In the genomic region with DNA sequence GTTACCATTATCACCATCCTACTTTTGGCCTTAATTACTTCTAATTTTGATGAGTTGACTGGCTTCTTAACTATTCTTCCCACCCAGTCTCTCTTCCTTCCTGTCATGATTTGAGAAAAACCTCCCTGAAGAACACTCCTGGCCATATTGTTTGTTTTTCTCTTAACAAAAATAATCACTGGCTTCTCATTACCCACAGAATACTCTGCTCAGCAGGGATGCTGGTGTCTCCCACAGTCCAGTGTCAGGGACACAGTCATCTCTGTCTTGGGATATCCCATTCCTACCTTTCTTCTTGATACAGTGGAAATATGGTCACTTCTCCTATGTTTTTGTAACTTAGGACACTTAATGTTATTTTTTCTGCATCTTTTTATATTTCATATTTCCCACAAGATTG, we compare ENCODE assay signal across 1 cellular context.
TF ChIP-seq lines count a peak whose summit lies in the region.

No MANE protein-coding gene starts in this region.

TF ChIP-seq in GM23338, 12 proteins besides CTCF, POLR2A, EP300 and RAD21 (continued from another document):
- TF ChIP-seq, protein P1, sequence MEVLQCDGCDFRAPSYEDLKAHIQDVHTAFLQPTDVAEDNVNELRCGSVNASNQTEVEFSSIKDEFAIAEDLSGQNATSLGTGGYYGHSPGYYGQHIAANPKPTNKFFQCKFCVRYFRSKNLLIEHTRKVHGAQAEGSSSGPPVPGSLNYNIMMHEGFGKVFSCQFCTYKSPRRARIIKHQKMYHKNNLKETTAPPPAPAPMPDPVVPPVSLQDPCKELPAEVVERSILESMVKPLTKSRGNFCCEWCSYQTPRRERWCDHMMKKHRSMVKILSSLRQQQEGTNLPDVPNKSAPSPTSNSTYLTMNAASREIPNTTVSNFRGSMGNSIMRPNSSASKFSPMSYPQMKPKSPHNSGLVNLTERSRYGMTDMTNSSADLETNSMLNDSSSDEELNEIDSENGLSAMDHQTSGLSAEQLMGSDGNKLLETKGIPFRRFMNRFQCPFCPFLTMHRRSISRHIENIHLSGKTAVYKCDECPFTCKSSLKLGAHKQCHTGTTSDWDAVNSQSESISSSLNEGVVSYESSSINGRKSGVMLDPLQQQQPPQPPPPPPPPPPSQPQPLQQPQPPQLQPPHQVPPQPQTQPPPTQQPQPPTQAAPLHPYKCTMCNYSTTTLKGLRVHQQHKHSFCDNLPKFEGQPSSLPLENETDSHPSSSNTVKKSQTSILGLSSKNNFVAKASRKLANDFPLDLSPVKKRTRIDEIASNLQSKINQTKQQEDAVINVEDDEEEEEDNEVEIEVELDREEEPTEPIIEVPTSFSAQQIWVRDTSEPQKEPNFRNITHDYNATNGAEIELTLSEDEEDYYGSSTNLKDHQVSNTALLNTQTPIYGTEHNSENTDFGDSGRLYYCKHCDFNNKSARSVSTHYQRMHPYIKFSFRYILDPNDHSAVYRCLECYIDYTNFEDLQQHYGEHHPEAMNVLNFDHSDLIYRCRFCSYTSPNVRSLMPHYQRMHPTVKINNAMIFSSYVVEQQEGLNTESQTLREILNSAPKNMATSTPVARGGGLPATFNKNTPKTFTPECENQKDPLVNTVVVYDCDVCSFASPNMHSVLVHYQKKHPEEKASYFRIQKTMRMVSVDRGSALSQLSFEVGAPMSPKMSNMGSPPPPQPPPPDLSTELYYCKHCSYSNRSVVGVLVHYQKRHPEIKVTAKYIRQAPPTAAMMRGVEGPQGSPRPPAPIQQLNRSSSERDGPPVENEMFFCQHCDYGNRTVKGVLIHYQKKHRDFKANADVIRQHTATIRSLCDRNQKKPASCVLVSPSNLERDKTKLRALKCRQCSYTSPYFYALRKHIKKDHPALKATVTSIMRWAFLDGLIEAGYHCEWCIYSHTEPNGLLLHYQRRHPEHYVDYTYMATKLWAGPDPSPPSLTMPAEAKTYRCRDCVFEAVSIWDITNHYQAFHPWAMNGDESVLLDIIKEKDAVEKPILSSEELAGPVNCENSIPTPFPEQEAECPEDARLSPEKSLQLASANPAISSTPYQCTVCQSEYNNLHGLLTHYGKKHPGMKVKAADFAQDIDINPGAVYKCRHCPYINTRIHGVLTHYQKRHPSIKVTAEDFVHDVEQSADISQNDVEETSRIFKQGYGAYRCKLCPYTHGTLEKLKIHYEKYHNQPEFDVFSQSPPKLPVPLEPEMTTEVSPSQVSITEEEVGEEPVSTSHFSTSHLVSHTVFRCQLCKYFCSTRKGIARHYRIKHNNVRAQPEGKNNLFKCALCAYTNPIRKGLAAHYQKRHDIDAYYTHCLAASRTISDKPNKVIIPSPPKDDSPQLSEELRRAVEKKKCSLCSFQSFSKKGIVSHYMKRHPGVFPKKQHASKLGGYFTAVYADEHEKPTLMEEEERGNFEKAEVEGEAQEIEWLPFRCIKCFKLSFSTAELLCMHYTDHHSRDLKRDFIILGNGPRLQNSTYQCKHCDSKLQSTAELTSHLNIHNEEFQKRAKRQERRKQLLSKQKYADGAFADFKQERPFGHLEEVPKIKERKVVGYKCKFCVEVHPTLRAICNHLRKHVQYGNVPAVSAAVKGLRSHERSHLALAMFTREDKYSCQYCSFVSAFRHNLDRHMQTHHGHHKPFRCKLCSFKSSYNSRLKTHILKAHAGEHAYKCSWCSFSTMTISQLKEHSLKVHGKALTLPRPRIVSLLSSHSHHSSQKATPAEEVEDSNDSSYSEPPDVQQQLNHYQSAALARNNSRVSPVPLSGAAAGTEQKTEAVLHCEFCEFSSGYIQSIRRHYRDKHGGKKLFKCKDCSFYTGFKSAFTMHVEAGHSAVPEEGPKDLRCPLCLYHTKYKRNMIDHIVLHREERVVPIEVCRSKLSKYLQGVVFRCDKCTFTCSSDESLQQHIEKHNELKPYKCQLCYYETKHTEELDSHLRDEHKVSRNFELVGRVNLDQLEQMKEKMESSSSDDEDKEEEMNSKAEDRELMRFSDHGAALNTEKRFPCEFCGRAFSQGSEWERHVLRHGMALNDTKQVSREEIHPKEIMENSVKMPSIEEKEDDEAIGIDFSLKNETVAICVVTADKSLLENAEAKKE (CRISPR knock-in tag; IDR thresholded peaks at IDR 0.05), result no peak
- TF ChIP-seq JUNB (IDR thresholded peaks at IDR 0.05; ENCODE audit: unreplicated experiment) (no peak), NANOG (IDR thresholded peaks at IDR 0.05; ENCODE audit: borderline replicate concordance) (no peak)
